In the genomic region with DNA sequence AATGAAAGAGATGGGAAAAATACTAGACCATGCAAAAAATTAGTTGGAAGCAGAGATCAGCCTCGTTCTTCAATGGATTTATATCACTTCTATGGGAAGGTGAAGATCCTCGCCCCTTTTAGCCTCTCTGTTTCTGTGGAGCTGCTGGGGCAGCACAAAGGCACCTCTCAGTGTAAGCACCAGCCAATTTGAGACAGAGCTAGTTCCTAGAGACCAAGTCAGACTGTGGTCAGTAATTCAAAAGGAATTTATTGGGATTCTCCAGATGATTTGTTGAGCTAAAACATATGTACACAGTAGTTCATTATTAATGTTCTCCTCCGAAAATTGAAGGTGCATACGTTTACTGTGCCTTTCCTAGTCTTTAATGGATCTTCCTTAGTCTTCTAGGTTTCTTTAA, we compare ENCODE assay signal across 26 cellular contexts. TPM values are rescaled to one million over a fixed set of nuclear protein-coding genes. Genes with fewer than 3 reads are reported as not detected.
DNase-seq lines count a peak whose midpoint lies in the region; TF ChIP-seq lines count a peak whose summit lies in the region.
"Had no signal": no experiment of that assay in that cellular context is flagged by ENCODE, and none has a peak within 500 bp of the region (broad histone marks: within the 10 kb centered on the region; RNA-seq: fewer than 3 reads in every experiment).

No MANE protein-coding gene starts in this region.

- no peak overlapping the region for H2AFZ ChIP-seq in hepatocyte
- H2AFZ ChIP-seq: GM23338 had no signal

- H3K27me3 ChIP-seq in MG63, result no peaks in the 10 kb centered on the region
- H3K27me3 ChIP-seq in hepatocyte, result no peaks in the 10 kb centered on the region

- WGBS in hepatocyte (ENCODE audit: low lambda C conversion rate, missing lambda C conversion rate), result 53% methylated on average over 4 of the region's 4 CpGs

- H3K27ac ChIP-seq in hepatocyte, result no peak overlapping the region
- H3K27ac ChIP-seq: C4-2B, SK-N-MC had no signal

- intact Hi-C loops in activated CD4-positive, alpha-beta memory T cell treated with anti-CD3 and anti-CD28 coated beads for 36 hours (cut with micrococcal nuclease), result no loop called here
- intact Hi-C loops in posterior vena cava (cut with DNase I), result no loop called here

- H3K9me3 ChIP-seq in MG63 (no peaks in the 10 kb centered on the region), hepatocyte (ENCODE audit: low read depth) (no peaks in the 10 kb centered on the region)
- H3K9me3 ChIP-seq: HAP-1 had no signal

- H3K36me3 Mint-ChIP-seq in activated CD4-positive, alpha-beta memory T cell treated with anti-CD3 and anti-CD28 coated beads for 36 hours, result no peaks in the 10 kb centered on the region
- H3K36me3 Mint-ChIP-seq: CD8-positive, alpha-beta T cell had no signal

- H3K4me3 Mint-ChIP-seq in activated CD4-positive, alpha-beta memory T cell treated with anti-CD3 and anti-CD28 coated beads for 36 hours, result no peak overlapping the region
- H3K4me3 Mint-ChIP-seq: CD8-positive, alpha-beta T cell; GM23338 had no signal

- DNase-seq in AG09309 (ENCODE audit: low read depth), result peak; percentile 34
- DNase-seq in EL, result peak; percentile 34
- DNase-seq in MG63, result peak; percentile 4
- DNase-seq in hepatocyte (ENCODE audit: low spot score), result no peak
- no peak for DNase-seq in DMS53 treated with DMSO at 0.1 percent for 48 hours (lab: John Stamatoyannopoulos, UW; ENCODE audit: unreplicated experiment)
- no peak for DNase-seq in activated CD4-positive, alpha-beta memory T cell treated with anti-CD3 and anti-CD28 coated beads for 36 hours
- no peak for DNase-seq in HPDE6-E6E7 (ENCODE audit: extremely low spot score)
- no peak for DNase-seq in posterior vena cava (ENCODE audit: low spot score)
- DNase-seq: CD8-positive, alpha-beta T cell; DMS153; KBM-7; NCI-H1417; NCI-H1694; NCI-H2029 treated with DMSO at 0.1 percent for 48 hours; NCI-H446 treated with DMSO at 0.1 percent for 48 hours; NCI-H526; NCI-H82; SHP77 treated with DMSO at 0.1 percent for 48 hours had no signal

- H3K4me1 Mint-ChIP-seq in activated CD4-positive, alpha-beta memory T cell treated with anti-CD3 and anti-CD28 coated beads for 36 hours (ENCODE audit: low read depth), result no peaks in the 10 kb centered on the region

- no peaks in the 10 kb centered on the region for H3K36me3 ChIP-seq in MG63
- H3K36me3 ChIP-seq in hepatocyte (replicated peaks; ENCODE audit: insufficient read depth, low read depth), result no peaks in the 10 kb centered on the region
- H3K36me3 ChIP-seq: HAP-1 had no signal

- POLR2A ChIA-PET in activated CD4-positive, alpha-beta memory T cell treated with anti-CD3 and anti-CD28 coated beads for 36 hours (lab: Charles Lee), result no interaction called here

- H4K20me1 ChIP-seq in hepatocyte (ENCODE audit: insufficient read depth, poor library complexity, severe bottlenecking), result no peaks in the 10 kb centered on the region

- no peaks in the 10 kb centered on the region for H3K4me1 ChIP-seq in hepatocyte (ENCODE audit: insufficient read depth)
- H3K4me1 ChIP-seq: HAP-1 had no signal

- H3K4me3 ChIP-seq in AG09309 (ENCODE audit: control insufficient read depth, low read depth, low read length), result no peak overlapping the region
- no peak overlapping the region for H3K4me3 ChIP-seq in MG63
- no peak overlapping the region for H3K4me3 ChIP-seq in hepatocyte
- H3K4me3 ChIP-seq: GM23338, HAP-1, SK-N-MC had no signal

- peaks cover 17% of the 10 kb centered on the region for H3K27me3 Mint-ChIP-seq in activated CD4-positive, alpha-beta memory T cell treated with anti-CD3 and anti-CD28 coated beads for 36 hours

- H3K27ac Mint-ChIP-seq in activated CD4-positive, alpha-beta memory T cell treated with anti-CD3 and anti-CD28 coated beads for 36 hours, result no peak overlapping the region
- H3K27ac Mint-ChIP-seq: CD8-positive, alpha-beta T cell; GM23338 had no signal

- H3K9me3 Mint-ChIP-seq in activated CD4-positive, alpha-beta memory T cell treated with anti-CD3 and anti-CD28 coated beads for 36 hours, result no peaks in the 10 kb centered on the region
- H3K9me3 Mint-ChIP-seq: CD8-positive, alpha-beta T cell; GM23338 had no signal

- TF ChIP-seq CTCF in AG09309 (IDR thresholded peaks at IDR 0.05; ENCODE audit: control insufficient read depth, insufficient read depth, low read depth, low read length, missing control alignments), result no peak
- no peak for TF ChIP-seq CTCF in hepatocyte (IDR thresholded peaks at IDR 0.05; ENCODE audit: poor library complexity)

- H3K4me2 ChIP-seq in hepatocyte, result peak overlapping the region; percentile 9
- H3K4me2 ChIP-seq: GM23338 had no signal

- H3K79me2 ChIP-seq in hepatocyte, result no peaks in the 10 kb centered on the region

- no peaks in the 10 kb centered on the region for H3K9me2 ChIP-seq in hepatocyte (replicated peaks; ENCODE audit: insufficient read depth)

- CTCF ChIA-PET in activated CD4-positive, alpha-beta memory T cell treated with anti-CD3 and anti-CD28 coated beads for 36 hours (lab: Charles Lee), result no interaction called here

RNA-seq across cellular contexts. Expression of a gene that starts 42.4 kb away (rescaled TPM):
- not detected in 2 replicates for total RNA-seq in MG63 (2014; rRNA removed; shearing (Covaris generic); ENCODE audit: low replicate concordance)
- total RNA-seq in hepatocyte (25.7 and 25.9 TPM in 2 replicates), posterior vena cava (not detected)
- 14.2 and 33.0 TPM in 2 replicates for polyA plus RNA-seq in hepatocyte
- not detected for total RNA-seq in activated CD4-positive, alpha-beta memory T cell treated with anti-CD3 and anti-CD28 coated beads for 36 hours
- total RNA-seq: A172; CD8-positive, alpha-beta T cell; GM23338; MCF 10A; T-helper 1 cell treated with Interleukin-12 subunit alpha and Interleukin-12 subunit beta and Interleukin-4 antibody, amounts not matched to agents 30 ng/mL and 1 ng/mL, for 36 hours had no signal
- polyA plus RNA-seq: AG04450, GM23338 had no signal

Comparison
In these comparisons a context has a peak if more than half of its experiments do, and no peak if none do; other contexts are left out.
1. DNase-seq: peak in AG09309 (single experiment), EL (single experiment) and MG63 (single experiment); none in hepatocyte (single experiment), DMS53 treated with DMSO at 0.1 percent for 48 hours (single experiment), activated CD4-positive, alpha-beta memory T cell treated with anti-CD3 and anti-CD28 coated beads for 36 hours (single experiment), HPDE6-E6E7 (single experiment) and posterior vena cava (single experiment).
2. RNA of a gene that starts 42.4 kb away (total RNA-seq): 25.7 to 25.9 TPM in hepatocyte; not detected in posterior vena cava, not detected in MG63 and not detected in activated CD4-positive, alpha-beta memory T cell treated with anti-CD3 and anti-CD28 coated beads for 36 hours; every median in the first group is over 10 times any median in the second.